22 cellular contexts compared by ENCODE assay signal in genomic region chr2:60440761-60441160, GRCh38.
"Had no signal": no experiment of that assay in that cellular context is flagged by ENCODE, and none has a peak within 500 bp of the region (broad histone marks: within the 10 kb centered on the region; RNA-seq: fewer than 3 reads in every experiment).

No MANE protein-coding gene starts in this region.

- H3K4me1 ChIP-seq: body of pancreas, prostate gland, tibial nerve, vagina had no signal

- H3K4me2 ChIP-seq: neural progenitor cell had no signal

- H3K9me3 Mint-ChIP-seq: activated CD4-positive, alpha-beta T cell treated with anti-CD3 and anti-CD28 coated beads, Interleukin-2, amount 10 ng/mL, durations not matched to agents 7 days and 5 days; activated naive CD4-positive, alpha-beta T cell treated with anti-CD3 and anti-CD28 coated beads for 36 hours; activated T-cell treated with anti-CD3 and anti-CD28 coated beads, Interleukin-2, amount 50 U/mL, for 24 hours; activated T-helper 2 cell treated with anti-CD3 and anti-CD28 coated beads, Interferon-gamma antibody, Interleukin-2, Interleukin-4, amounts not matched to agents 10 μg/mL and 5 μg/mL and 100 μg/mL, durations not matched to agents 14 hours and 24 hours and 36 hours; neural progenitor cell; stimulated activated naive CD8-positive, alpha-beta T cell treated with anti-CD3 and anti-CD28 coated beads, Interleukin-15, Interleukin-2, amounts not matched to agents 100 ng/mL and 50 ng/mL, for 24 hours had no signal

- H3K4me3 Mint-ChIP-seq: activated CD4-positive, alpha-beta T cell treated with anti-CD3 and anti-CD28 coated beads, Interleukin-2, amount 10 ng/mL, durations not matched to agents 7 days and 5 days; activated CD8-positive, alpha-beta T cell treated with anti-CD3 and anti-CD28 coated beads, Interleukin-2, amount 10 ng/mL, durations not matched to agents 7 days and 5 days; activated naive CD4-positive, alpha-beta T cell treated with anti-CD3 and anti-CD28 coated beads for 36 hours; activated T-cell treated with anti-CD3 and anti-CD28 coated beads, Interleukin-2, amount 50 U/mL, for 24 hours; naive thymus-derived CD4-positive, alpha-beta T cell; neural progenitor cell; stimulated activated naive CD8-positive, alpha-beta T cell treated with anti-CD3 and anti-CD28 coated beads, Interleukin-15, Interleukin-2, amounts not matched to agents 100 ng/mL and 50 ng/mL, for 24 hours had no signal

- H3K27me3 Mint-ChIP-seq: activated CD4-positive, alpha-beta T cell treated with anti-CD3 and anti-CD28 coated beads, Interleukin-2, amount 10 ng/mL, durations not matched to agents 7 days and 5 days; stimulated activated naive CD8-positive, alpha-beta T cell treated with anti-CD3 and anti-CD28 coated beads, Interleukin-15, Interleukin-2, amounts not matched to agents 100 ng/mL and 50 ng/mL, for 24 hours had no signal

- H3K9ac ChIP-seq: neural progenitor cell had no signal

- H3K36me3 Mint-ChIP-seq: naive thymus-derived CD4-positive, alpha-beta T cell; neural progenitor cell had no signal

- H3K36me3 ChIP-seq: left ventricle myocardium inferior, neural progenitor cell, prostate gland, right atrium auricular region, tibial nerve, vagina had no signal

- H3K27ac ChIP-seq: body of pancreas, neural progenitor cell, prostate gland, tibial nerve, vagina had no signal

- H3K27me3 ChIP-seq: body of pancreas, neural progenitor cell, right atrium auricular region, tibial nerve, vagina had no signal

- DNase-seq: activated CD4-positive, alpha-beta T cell treated with anti-CD3 and anti-CD28 coated beads, Interleukin-2, amount 10 ng/mL, durations not matched to agents 7 days and 5 days; activated CD8-positive, alpha-beta T cell treated with anti-CD3 and anti-CD28 coated beads, Interleukin-2, amount 10 ng/mL, durations not matched to agents 7 days and 5 days; activated naive CD4-positive, alpha-beta T cell treated with anti-CD3 and anti-CD28 coated beads for 36 hours; activated T-cell treated with anti-CD3 and anti-CD28 coated beads, Interleukin-2, amount 50 U/mL, for 24 hours; body of pancreas; central memory CD4-positive, alpha-beta T cell; erythroblast; kidney; left ventricle myocardium inferior; mesenchymal stem cell; mucosa of descending colon; naive thymus-derived CD4-positive, alpha-beta T cell; stimulated activated CD4-positive, alpha-beta T cell treated with anti-CD3 and anti-CD28 coated beads, Interleukin-2, amount 100 ng/mL, for 24 hours had no signal

- ATAC-seq: activated CD8-positive, alpha-beta T cell treated with anti-CD3 and anti-CD28 coated beads, Interleukin-2, amount 10 ng/mL, durations not matched to agents 7 days and 5 days; body of pancreas; mucosa of descending colon; naive thymus-derived CD4-positive, alpha-beta T cell had no signal

- H2AFZ ChIP-seq: neural progenitor cell had no signal

- H3K4me1 Mint-ChIP-seq: activated CD4-positive, alpha-beta T cell treated with anti-CD3 and anti-CD28 coated beads, Interleukin-2, amount 10 ng/mL, durations not matched to agents 7 days and 5 days had no signal

- FAIRE-seq: colon, frontal cortex, kidney had no signal

- H3K27ac Mint-ChIP-seq: activated CD4-positive, alpha-beta T cell treated with anti-CD3 and anti-CD28 coated beads, Interleukin-2, amount 10 ng/mL, durations not matched to agents 7 days and 5 days; activated CD8-positive, alpha-beta T cell treated with anti-CD3 and anti-CD28 coated beads, Interleukin-2, amount 10 ng/mL, durations not matched to agents 7 days and 5 days; activated naive CD4-positive, alpha-beta T cell treated with anti-CD3 and anti-CD28 coated beads for 36 hours; activated T-cell treated with anti-CD3 and anti-CD28 coated beads, Interleukin-2, amount 50 U/mL, for 24 hours; activated T-helper 2 cell treated with anti-CD3 and anti-CD28 coated beads, Interferon-gamma antibody, Interleukin-2, Interleukin-4, amounts not matched to agents 10 μg/mL and 5 μg/mL and 100 μg/mL, durations not matched to agents 14 hours and 24 hours and 36 hours; naive thymus-derived CD4-positive, alpha-beta T cell; neural progenitor cell; stimulated activated naive CD8-positive, alpha-beta T cell treated with anti-CD3 and anti-CD28 coated beads, Interleukin-15, Interleukin-2, amounts not matched to agents 100 ng/mL and 50 ng/mL, for 24 hours had no signal

- H3K4me3 ChIP-seq: body of pancreas, mucosa of descending colon, neural progenitor cell, prostate gland, right atrium auricular region, tibial nerve, vagina had no signal

- H3K9me3 ChIP-seq: body of pancreas, left ventricle myocardium inferior, mucosa of descending colon, prostate gland, right atrium auricular region, tibial nerve, vagina had no signal
